ENCODE assay signal across 8 cellular contexts in genomic region chr10:23448802-23449570, GRCh38. TPM values are rescaled to one million over a fixed set of nuclear protein-coding genes. Genes with fewer than 3 reads are reported as not detected.
A peak's percentile ranks its signal among the peaks of the same experiment; 100 is the strongest.
DNase-seq lines count a peak whose midpoint lies in the region; ATAC-seq, FAIRE-seq and TF ChIP-seq lines count a peak whose summit lies in the region.

No MANE protein-coding gene starts in this region.

- BruUV-seq in Calu3 (replicated peaks; lab: Mats Ljungman, UMichigan): no TSS peak

- DNase-seq in Calu3: no peak
- DNase-seq in bronchial epithelial cell (ENCODE audit: low read depth): peak; percentile 54
- no peak for DNase-seq in HUDEP-2 (lab: John Stamatoyannopoulos, UW; ENCODE audit: unreplicated experiment in 76 of 76)
- DNase-seq in NCI-H1417 (lab: John Stamatoyannopoulos, UW): no peak
- no peak for DNase-seq in OCI-M2 (lab: John Stamatoyannopoulos, UW; ENCODE audit: unreplicated experiment)
- no peak for DNase-seq in nephron progenitor cell

- H3K27ac Mint-ChIP-seq in Calu3 (ENCODE audit: unreplicated experiment) (peak overlapping the region; percentile 8), nephron progenitor cell (no peak overlapping the region)

- H3K36me3 ChIP-seq in bronchial epithelial cell (ENCODE audit: control insufficient read depth, insufficient read depth, low read length): no peaks in the 10 kb centered on the region

- H3K36me3 Mint-ChIP-seq in Calu3 (ENCODE audit: insufficient read depth, unreplicated experiment) (no peaks in the 10 kb centered on the region), nephron progenitor cell (ENCODE audit: low read depth) (no peaks in the 10 kb centered on the region)

- CTCF ChIA-PET in Calu3 (lab: Charles Lee): interaction anchor here (0.6 to 0.9 kb wide), 2 partner anchors 10 to 1858 kb away, joined by 3 read pairs; partner anchors contain the start of gene OTUD1

- no peak for TF ChIP-seq CTCF in Calu3 (IDR thresholded peaks at IDR 0.05; ENCODE audit: unreplicated experiment)
- no peak for TF ChIP-seq CTCF in bronchial epithelial cell (IDR thresholded peaks at IDR 0.05; ENCODE audit: insufficient read depth, low read length, severe bottlenecking)
- TF ChIP-seq CTCF in nephron progenitor cell (IDR thresholded peaks at IDR 0.05): no peak

- H3K9me3 Mint-ChIP-seq in Calu3 (ENCODE audit: low read depth, unreplicated experiment): no peaks in the 10 kb centered on the region
- no peaks in the 10 kb centered on the region for H3K9me3 Mint-ChIP-seq in nephron progenitor cell

- H3K4me1 Mint-ChIP-seq in Calu3 (ENCODE audit: low read depth, unreplicated experiment): peaks cover 12% of the 10 kb centered on the region
- peaks cover 8% of the 10 kb centered on the region for H3K4me1 Mint-ChIP-seq in nephron progenitor cell

- H3K27me3 Mint-ChIP-seq in Calu3 (ENCODE audit: unreplicated experiment) (no peaks in the 10 kb centered on the region), nephron progenitor cell (ENCODE audit: low read depth, poor library complexity) (peaks cover 5% of the 10 kb centered on the region)

- no peak for FAIRE-seq in bronchial epithelial cell (lab: Jason Lieb, UNC)

- H3K4me3 Mint-ChIP-seq in Calu3 (ENCODE audit: low read depth, unreplicated experiment): no peak overlapping the region
- no peak overlapping the region for H3K4me3 Mint-ChIP-seq in nephron progenitor cell

- no peaks in the 10 kb centered on the region for H3K27me3 ChIP-seq in bronchial epithelial cell (ENCODE audit: control insufficient read depth, insufficient read depth, low read length)

- ATAC-seq in GM19452 (IDR thresholded peaks at IDR 0.05; ENCODE audit: unreplicated experiment) (peak; percentile 94), HG03354 (IDR thresholded peaks at IDR 0.05; ENCODE audit: poor library complexity, severe bottlenecking, unreplicated experiment) (peak; percentile 90)

- intact Hi-C loops in Calu3 (cut with micrococcal nuclease; ENCODE audit: unreplicated experiment): loop anchor here (10.0 kb wide), 1 partner anchor 134 kb away; no protein-coding TSS in a partner anchor

- no peak overlapping the region for H3K4me3 ChIP-seq in bronchial epithelial cell (ENCODE audit: low read depth, low read length)

RNA-seq across cellular contexts. Expression of gene OTUD1, which starts 10.1 kb away (rescaled TPM):
- total RNA-seq in Calu3 (2022) (8.0 and 10.4 TPM in 2 replicates), bronchial epithelial cell (9.9 and 16.8 TPM in 2 replicates)
